Comparison of ENCODE assay signal across 8 cellular contexts in genomic region chr3:48715179-48715800, GRCh38. TPM values are rescaled to one million over a fixed set of nuclear protein-coding genes. Genes with fewer than 3 reads are reported as not detected.
A peak's percentile ranks its signal among the peaks of the same experiment; 100 is the strongest.
DNase-seq lines count a peak whose midpoint lies in the region; ATAC-seq and TF ChIP-seq lines count a peak whose summit lies in the region.

No MANE protein-coding gene starts in this region.

- no TSS peak for BruUV-seq in Calu3 (replicated peaks; lab: Mats Ljungman, UMichigan)

- H3K27me3 Mint-ChIP-seq in Calu3 (ENCODE audit: unreplicated experiment) (no peaks in the 10 kb centered on the region), nephron (ENCODE audit: low read depth) (peaks cover 5% of the 10 kb centered on the region)

- intact Hi-C loops in Calu3 (cut with micrococcal nuclease; ENCODE audit: unreplicated experiment), result no loop called here

- H3K27ac ChIP-seq in coronary artery, result no peak overlapping the region

- H3K4me3 Mint-ChIP-seq in Calu3 (ENCODE audit: low read depth, unreplicated experiment) (peak overlapping the region; percentile 92), nephron (peak overlapping the region; percentile 100)

- ATAC-seq in HG03439 (IDR thresholded peaks at IDR 0.05; ENCODE audit: unreplicated experiment), result no peak

- CTCF ChIA-PET in Calu3 (lab: Charles Lee), result interaction anchor here (0.7 kb wide), 1 partner anchor 77 kb away, joined by 3 read pairs; no protein-coding TSS in a partner anchor

- peaks cover 18% of the 10 kb centered on the region for H3K4me1 Mint-ChIP-seq in Calu3 (ENCODE audit: low read depth, unreplicated experiment)
- H3K4me1 Mint-ChIP-seq in nephron, result peaks cover 37% of the 10 kb centered on the region

- H3K9me3 Mint-ChIP-seq in Calu3 (ENCODE audit: low read depth, unreplicated experiment) (peaks cover 2% of the 10 kb centered on the region), nephron (no peaks in the 10 kb centered on the region)

- peaks cover 60% of the 10 kb centered on the region for H3K36me3 Mint-ChIP-seq in Calu3 (ENCODE audit: insufficient read depth, unreplicated experiment)
- peaks cover 46% of the 10 kb centered on the region for H3K36me3 Mint-ChIP-seq in nephron (ENCODE audit: low read depth)

- peak overlapping the region; percentile 92 for H3K4me3 ChIP-seq in coronary artery

- TF ChIP-seq CTCF in Calu3 (IDR thresholded peaks at IDR 0.05; ENCODE audit: unreplicated experiment) (no peak), coronary artery (IDR thresholded peaks at IDR 0.05) (no peak), nephron (IDR thresholded peaks at IDR 0.05; ENCODE audit: unreplicated experiment in 3 of 3) (no peak)

- DNase-seq in Calu3 (no peak), NCI-H146 treated with DMSO at 0.1 percent for 48 hours (lab: John Stamatoyannopoulos, UW; ENCODE audit: unreplicated experiment) (peak; percentile 4), coronary artery (ENCODE audit: low spot score) (no peak), H4 (ENCODE audit: low spot score) (no peak), CD1c-positive myeloid dendritic cell (ENCODE audit: extremely low spot score) (no peak), SKM-1 (lab: John Stamatoyannopoulos, UW; ENCODE audit: unreplicated experiment) (no peak)

- H3K27ac Mint-ChIP-seq in Calu3 (ENCODE audit: unreplicated experiment) (peak overlapping the region; percentile 96), nephron (peak overlapping the region; percentile 86 to 100 (median 99))

RNA-seq across cellular contexts. Expression of gene IP6K2, which starts 1.7 kb away (rescaled TPM):
- 87.0 and 105 TPM in 2 replicates for total RNA-seq in Calu3 (2022)
- 41.4 and 53.8 TPM in 2 replicates for total RNA-seq in H4 (2014; rRNA removed; shearing (Covaris generic))

RNA-seq across cellular contexts. Expression of gene NCKIPSD, which starts 29.6 kb away (rescaled TPM):
- total RNA-seq in Calu3 (2022), result 23.1 and 26.9 TPM in 2 replicates
- total RNA-seq in H4 (2014; rRNA removed; shearing (Covaris generic)), result 8.8 and 21.1 TPM in 2 replicates

RNA-seq across cellular contexts. Expression of gene CELSR3, which starts 52.6 kb away (rescaled TPM):
- total RNA-seq in Calu3 (2022), result 24.9 and 28.5 TPM in 2 replicates
- 3.0 and 3.1 TPM in 2 replicates for total RNA-seq in H4 (2014; rRNA removed; shearing (Covaris generic))
